Comparison of ENCODE assay signal across 16 cellular contexts in genomic region chr4:24010994-24011393, GRCh38.
A peak's percentile ranks its signal among the peaks of the same experiment; 100 is the strongest.
DNase-seq lines count a peak whose midpoint lies in the region; ATAC-seq and TF ChIP-seq lines count a peak whose summit lies in the region.
"Had no signal": no experiment of that assay in that cellular context is flagged by ENCODE, and none has a peak within 500 bp of the region (broad histone marks: within the 10 kb centered on the region; RNA-seq: fewer than 3 reads in every experiment).

No MANE protein-coding gene starts in this region.

- H3K27me3 ChIP-seq in GM23338 (ENCODE audit: insufficient read depth): no peaks in the 10 kb centered on the region
- no peaks in the 10 kb centered on the region for H3K27me3 ChIP-seq in HUES6 (ENCODE audit: control insufficient read depth, insufficient read depth, low read length)
- H3K27me3 ChIP-seq: BLaER1 had no signal

- H3K27ac ChIP-seq in GM23338 (ENCODE audit: low read depth) (no peak overlapping the region), HUES6 (ENCODE audit: low read depth, low read length) (no peak overlapping the region)
- H3K27ac ChIP-seq: BLaER1 had no signal

- no peak overlapping the region for H3K4me3 ChIP-seq in GM23338
- peak overlapping the region; percentile 30; the same call in 1 of the 2 replicates for H3K4me3 ChIP-seq in HUES6 (ENCODE audit: low read depth, low read length)
- H3K4me3 ChIP-seq: BLaER1 had no signal

- H3K9me3 Mint-ChIP-seq in GM23338 (no peaks in the 10 kb centered on the region), glutamatergic neuron (ENCODE audit: unreplicated experiment) (peaks cover 4% of the 10 kb centered on the region), type B pancreatic cell (no peaks in the 10 kb centered on the region)
- H3K9me3 Mint-ChIP-seq: HFFc6 had no signal

- H3K4me1 ChIP-seq in GM23338 (ENCODE audit: insufficient read depth): peaks cover 14% of the 10 kb centered on the region; the same call in 1 of the 2 replicates
- peaks cover 25% of the 10 kb centered on the region for H3K4me1 ChIP-seq in HUES6 (ENCODE audit: control insufficient read depth, insufficient read depth, low read length)
- H3K4me1 ChIP-seq: BLaER1 had no signal

- TF ChIP-seq CTCF in GM23338 (conservative IDR thresholded peaks at IDR 0.05; ENCODE audit: low read depth in 2 of 2) (no peak), glutamatergic neuron (IDR thresholded peaks at IDR 0.05; ENCODE audit: partially characterized antibody, unreplicated experiment) (no peak), type B pancreatic cell (conservative IDR thresholded peaks at IDR 0.05) (no peak)

- H3F3A ChIP-seq in GM23338 (replicated peaks; ENCODE audit: low read depth): no peaks in the 10 kb centered on the region

- H4K20me1 ChIP-seq in GM23338 (replicated peaks; ENCODE audit: insufficient read depth): no peaks in the 10 kb centered on the region
- H4K20me1 ChIP-seq: BLaER1 had no signal

- H3K36me3 ChIP-seq in GM23338 (ENCODE audit: insufficient read depth) (no peaks in the 10 kb centered on the region), HUES6 (ENCODE audit: control insufficient read depth, insufficient read depth, low read length) (no peaks in the 10 kb centered on the region)
- H3K36me3 ChIP-seq: BLaER1 had no signal

- H3K4me3 Mint-ChIP-seq in GM23338 (0 out of 3 replicates have a peak overlapping the region, but pooled peaks have one; percentile 4), glutamatergic neuron (ENCODE audit: unreplicated experiment) (no peak overlapping the region), type B pancreatic cell (no peak overlapping the region)
- H3K4me3 Mint-ChIP-seq: CD14-positive monocyte; CD4-positive, alpha-beta memory T cell; HFFc6 had no signal

- H3K27ac Mint-ChIP-seq in GM23338: no peak overlapping the region
- H3K27ac Mint-ChIP-seq in glutamatergic neuron (ENCODE audit: unreplicated experiment): peak overlapping the region; percentile 4
- H3K27ac Mint-ChIP-seq in type B pancreatic cell: peak overlapping the region; percentile 50
- H3K27ac Mint-ChIP-seq: CD14-positive monocyte; CD4-positive, alpha-beta memory T cell; HFFc6 had no signal

- ATAC-seq in GM23338 (peak; percentile 58), HG02840 (IDR thresholded peaks at IDR 0.05; ENCODE audit: low FRiP score, unreplicated experiment) (no peak)
- ATAC-seq: HCT116 had no signal

- no peaks in the 10 kb centered on the region for H3K9me3 ChIP-seq in HUES6 (ENCODE audit: control insufficient read depth, insufficient read depth, low read depth, low read length)
- H3K9me3 ChIP-seq: BLaER1 had no signal

- no peaks in the 10 kb centered on the region for H3K79me2 ChIP-seq in GM23338 (replicated peaks; ENCODE audit: insufficient read depth)

- H3K9ac ChIP-seq in HUES6 (ENCODE audit: low read length): no peak overlapping the region
- H3K9ac ChIP-seq: BLaER1 had no signal

- H3K36me3 Mint-ChIP-seq in GM23338 (ENCODE audit: low read depth) (no peaks in the 10 kb centered on the region), glutamatergic neuron (ENCODE audit: unreplicated experiment) (no peaks in the 10 kb centered on the region), type B pancreatic cell (no peaks in the 10 kb centered on the region)
- H3K36me3 Mint-ChIP-seq: CD14-positive monocyte; CD4-positive, alpha-beta memory T cell had no signal

- no peak overlapping the region for H2AFZ ChIP-seq in GM23338

- H3K27me3 Mint-ChIP-seq in GM23338 (ENCODE audit: insufficient read depth, low read depth, poor library complexity): no peaks in the 10 kb centered on the region
- peaks cover 4% of the 10 kb centered on the region for H3K27me3 Mint-ChIP-seq in glutamatergic neuron (ENCODE audit: unreplicated experiment)
- H3K27me3 Mint-ChIP-seq in type B pancreatic cell: no peaks in the 10 kb centered on the region
- H3K27me3 Mint-ChIP-seq: CD4-positive, alpha-beta memory T cell had no signal

- DNase-seq in GM23338 (ENCODE audit: low spot score) (peak; percentile 51), glutamatergic neuron (no peak), type B pancreatic cell (ENCODE audit: extremely low spot score, unreplicated experiment) (no peak), GOT3 (lab: John Stamatoyannopoulos, UW) (no peak), RKO (ENCODE audit: low spot score) (no peak)
- DNase-seq: 8988T; CD4-positive, alpha-beta memory T cell; DMS153; DMS79 treated with DMSO at 0.1 percent for 48 hours; GF-D8; HFFc6 had no signal

- no peaks in the 10 kb centered on the region for H3K9me2 ChIP-seq in GM23338 (ENCODE audit: insufficient read depth)

- H3K4me1 Mint-ChIP-seq in GM23338: peaks cover 23% of the 10 kb centered on the region
- H3K4me1 Mint-ChIP-seq in glutamatergic neuron (ENCODE audit: low read depth, unreplicated experiment): peaks cover 33% of the 10 kb centered on the region
- peaks cover 20% of the 10 kb centered on the region for H3K4me1 Mint-ChIP-seq in type B pancreatic cell (ENCODE audit: unreplicated experiment)
- H3K4me1 Mint-ChIP-seq: CD14-positive monocyte; CD4-positive, alpha-beta memory T cell had no signal

- peak overlapping the region; percentile 53 for H3K4me2 ChIP-seq in GM23338
- H3K4me2 ChIP-seq: BLaER1 had no signal

TF ChIP-seq in GM23338, 12 proteins besides CTCF, POLR2A, EP300 and RAD21:
- TF ChIP-seq ZNF462 (CRISPR knock-in tag; IDR thresholded peaks at IDR 0.05) (peak; percentile 94), POLR2AphosphoS5 (IDR thresholded peaks at IDR 0.05; ENCODE audit: low read depth) (no peak)
